9 cellular contexts compared by ENCODE assay signal in genomic region chr1:225763815-225764548, GRCh38. TPM values are rescaled to one million over a fixed set of nuclear protein-coding genes. Genes with fewer than 3 reads are reported as not detected.
DNase-seq lines count a peak whose midpoint lies in the region; ATAC-seq and TF ChIP-seq lines count a peak whose summit lies in the region.
"Had no signal": no experiment of that assay in that cellular context is flagged by ENCODE, and none has a peak within 500 bp of the region (broad histone marks: within the 10 kb centered on the region; RNA-seq: fewer than 3 reads in every experiment).

No MANE protein-coding gene starts in this region.

- ATAC-seq in HG02571 (IDR thresholded peaks at IDR 0.05; ENCODE audit: unreplicated experiment), result no peak
- no peak for ATAC-seq in GM19463 (IDR thresholded peaks at IDR 0.05; ENCODE audit: unreplicated experiment)
- no peak for ATAC-seq in HG03460 (IDR thresholded peaks at IDR 0.05; ENCODE audit: unreplicated experiment)
- no peak for ATAC-seq in HG03378 (IDR thresholded peaks at IDR 0.05; ENCODE audit: unreplicated experiment)

- peak; percentile 85 for DNase-seq in HT1080 (ENCODE audit: low read depth)
- DNase-seq in adipocyte (ENCODE audit: low read depth), result peak; percentile 51
- DNase-seq in hepatocyte (ENCODE audit: low spot score), result no peak
- DNase-seq in stromal cell of bone marrow (ENCODE audit: low read depth), result peak; percentile 88
- DNase-seq: T-helper 2 cell had no signal

- no peaks in the 10 kb centered on the region for H4K20me1 ChIP-seq in hepatocyte (ENCODE audit: insufficient read depth, poor library complexity, severe bottlenecking)

- no peaks in the 10 kb centered on the region for H3K79me2 ChIP-seq in hepatocyte

- no peak for TF ChIP-seq CTCF in hepatocyte (IDR thresholded peaks at IDR 0.05; ENCODE audit: poor library complexity)

- no peak overlapping the region for H3K4me2 ChIP-seq in hepatocyte

- H3K27me3 ChIP-seq in adipocyte (replicated peaks; ENCODE audit: control insufficient read depth, insufficient read depth, low read length) (no peaks in the 10 kb centered on the region), hepatocyte (no peaks in the 10 kb centered on the region)

- H3K4me3 ChIP-seq in adipocyte (ENCODE audit: low read length) (no peak overlapping the region), hepatocyte (no peak overlapping the region)

- peaks cover 53% of the 10 kb centered on the region for H3K4me1 ChIP-seq in adipocyte (ENCODE audit: control insufficient read depth, insufficient read depth, low read length)
- peaks cover 54% of the 10 kb centered on the region for H3K4me1 ChIP-seq in hepatocyte (ENCODE audit: insufficient read depth)

- 58% methylated on average over 7 of the region's 7 CpGs for WGBS in hepatocyte (ENCODE audit: low lambda C conversion rate, missing lambda C conversion rate)

- H3K9ac ChIP-seq in adipocyte (ENCODE audit: low read length), result peak overlapping the region; percentile 43

- H3K36me3 ChIP-seq in adipocyte (ENCODE audit: control insufficient read depth, insufficient read depth, low read length, severe bottlenecking) (no peaks in the 10 kb centered on the region), hepatocyte (replicated peaks; ENCODE audit: insufficient read depth, low read depth) (no peaks in the 10 kb centered on the region)

- H2AFZ ChIP-seq in hepatocyte, result no peak overlapping the region

- H3K27ac ChIP-seq in hepatocyte, result peak overlapping the region; percentile 91

- H3K9me2 ChIP-seq in hepatocyte (replicated peaks; ENCODE audit: insufficient read depth), result no peaks in the 10 kb centered on the region

- no peaks in the 10 kb centered on the region for H3K9me3 ChIP-seq in adipocyte (ENCODE audit: control insufficient read depth, low read length)
- H3K9me3 ChIP-seq in hepatocyte (ENCODE audit: low read depth), result no peaks in the 10 kb centered on the region

RNA-seq across cellular contexts. Expression of gene SRP9, which starts 13.6 kb away (rescaled TPM):
- 217 and 241 TPM in 2 replicates for total RNA-seq in HT1080 (2014; rRNA removed; shearing (Covaris generic))
- polyA plus RNA-seq in HT1080 (2015; cell fraction: cytosol; rRNA removed), result 421 and 485 TPM in 2 replicates
- polyA plus RNA-seq in HT1080 (2015; cell fraction: nucleus; rRNA removed), result 190 and 212 TPM in 2 replicates
- 414 and 445 TPM in 2 replicates for total RNA-seq in hepatocyte
- polyA plus RNA-seq in hepatocyte, result 309 and 360 TPM in 2 replicates

RNA-seq across cellular contexts. Expression of gene EPHX1, which starts 45.9 kb away (rescaled TPM):
- total RNA-seq in HT1080 (2014; rRNA removed; shearing (Covaris generic)), result 8.4 and 17.7 TPM in 2 replicates
- 19.5 and 22.7 TPM in 2 replicates for polyA plus RNA-seq in HT1080 (2015; cell fraction: cytosol; rRNA removed)
- polyA plus RNA-seq in HT1080 (2015; cell fraction: nucleus; rRNA removed), result 27.4 and 41.4 TPM in 2 replicates
- 122 and 133 TPM in 2 replicates for total RNA-seq in hepatocyte
- 102 and 138 TPM in 2 replicates for polyA plus RNA-seq in hepatocyte
